Comparison of ENCODE assay signal across 10 cellular contexts in genomic region chr5:139131062-139131856, GRCh38.
A peak's percentile ranks its signal among the peaks of the same experiment; 100 is the strongest.
DNase-seq lines count a peak whose midpoint lies in the region; ATAC-seq lines count a peak whose summit lies in the region.
"Had no signal": no experiment of that assay in that cellular context is flagged by ENCODE, and none has a peak within 500 bp of the region (broad histone marks: within the 10 kb centered on the region; RNA-seq: fewer than 3 reads in every experiment).

No MANE protein-coding gene starts in this region.

- peak overlapping the region; percentile 65 for H3K4me3 ChIP-seq in adipocyte (ENCODE audit: low read length)

- H3K9ac ChIP-seq in adipocyte (ENCODE audit: low read length), result peak overlapping the region; percentile 72

- H3K4me1 ChIP-seq in adipocyte (ENCODE audit: control insufficient read depth, insufficient read depth, low read length), result peaks cover 20% of the 10 kb centered on the region

- no peak for ATAC-seq in HG03342 (IDR thresholded peaks at IDR 0.05; ENCODE audit: unreplicated experiment)
- ATAC-seq in HG02798 (IDR thresholded peaks at IDR 0.05; ENCODE audit: poor library complexity, unreplicated experiment), result no peak
- ATAC-seq in GM21723 (IDR thresholded peaks at IDR 0.05; ENCODE audit: unreplicated experiment), result no peak

- H3K27me3 ChIP-seq in adipocyte (replicated peaks; ENCODE audit: control insufficient read depth, insufficient read depth, low read length), result no peaks in the 10 kb centered on the region

- H3K36me3 ChIP-seq in adipocyte (ENCODE audit: control insufficient read depth, insufficient read depth, low read length, severe bottlenecking), result peaks cover 13% of the 10 kb centered on the region

- DNase-seq in DMS 273 treated with DMSO at 0.1 percent for 48 hours (lab: John Stamatoyannopoulos, UW) (peak; percentile 52), adipocyte (ENCODE audit: low read depth) (no peak), hepatic stellate cell (ENCODE audit: low spot score) (peak; percentile 66), putamen (ENCODE audit: low spot score) (peak; percentile 71), GOT3 (lab: John Stamatoyannopoulos, UW) (no peak)
- DNase-seq: activated naive CD8-positive, alpha-beta T cell treated with anti-CD3 and anti-CD28 coated beads, Interleukin-2, amount 10 ng/mL, durations not matched to agents 7 days and 5 days; SW 1271 had no signal

- H3K9me3 ChIP-seq in adipocyte (ENCODE audit: control insufficient read depth, low read length), result no peaks in the 10 kb centered on the region

Comparison
In these comparisons a context has a peak if more than half of its experiments do, and no peak if none do; other contexts are left out.
1. DNase-seq: peak in DMS 273 treated with DMSO at 0.1 percent for 48 hours (single experiment), hepatic stellate cell (single experiment) and putamen (single experiment); none in adipocyte (single experiment) and GOT3 (single experiment).